ENCODE assay signal across 20 cellular contexts in the genomic region with DNA sequence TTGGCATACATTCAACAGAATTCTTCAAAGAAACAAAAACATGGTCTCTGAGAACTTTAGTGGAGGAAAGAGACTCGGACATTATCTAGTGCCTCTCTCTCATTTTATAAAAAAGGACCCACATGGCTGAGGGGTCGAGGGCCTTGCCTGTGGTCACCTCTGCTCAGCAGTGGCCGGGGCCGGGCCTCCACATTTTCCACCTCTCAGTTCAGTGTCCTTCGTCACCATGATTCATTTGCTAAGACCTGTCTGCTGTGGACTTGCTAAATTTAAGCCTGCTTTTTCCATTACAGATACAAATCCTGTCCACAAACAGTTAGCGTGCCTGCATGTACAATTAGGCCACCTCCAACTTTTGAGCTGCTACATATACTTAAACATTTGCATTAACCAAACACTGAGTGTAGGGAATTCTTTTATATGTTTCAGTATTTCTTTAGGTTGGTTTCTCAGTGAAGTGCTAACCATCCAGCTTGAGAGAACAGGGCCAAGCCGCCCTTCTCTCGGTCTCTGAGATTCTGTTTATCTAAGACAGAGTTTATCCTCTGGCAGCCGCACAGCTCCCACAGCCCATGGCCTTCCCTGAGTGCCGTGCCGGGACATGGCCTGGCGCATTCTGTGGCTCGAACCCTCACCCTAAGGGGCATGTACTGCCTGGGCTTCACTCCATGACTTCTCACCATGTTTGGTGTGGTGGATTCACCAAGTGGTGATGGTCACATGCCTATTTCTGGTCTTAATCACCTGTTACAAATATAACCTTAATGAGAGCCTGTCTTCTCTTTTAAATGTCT. TPM values are rescaled to one million over a fixed set of nuclear protein-coding genes. Genes with fewer than 3 reads are reported as not detected.
DNase-seq lines count a peak whose midpoint lies in the region; ATAC-seq and TF ChIP-seq lines count a peak whose summit lies in the region.
"Had no signal": no experiment of that assay in that cellular context is flagged by ENCODE, and none has a peak within 500 bp of the region (broad histone marks: within the 10 kb centered on the region; RNA-seq: fewer than 3 reads in every experiment).

No MANE protein-coding gene starts in this region.

- H3K27me3 Mint-ChIP-seq in natural killer cell (ENCODE audit: low read depth in 2 of 2), result no peaks in the 10 kb centered on the region
- H3K27me3 Mint-ChIP-seq: activated CD4-positive, alpha-beta T cell treated with anti-CD3 and anti-CD28 coated beads, Interleukin-2, amount 10 ng/mL, durations not matched to agents 24 days and 14 days; activated naive CD8-positive, alpha-beta T cell treated with anti-CD3 and anti-CD28 coated beads for 36 hours had no signal

- peaks cover 34 to 41% of the 10 kb centered on the region in 2 donors for H3K4me1 Mint-ChIP-seq in natural killer cell
- H3K4me1 Mint-ChIP-seq: H9 had no signal

- peaks cover 13 to 49% (median 16%) of the 10 kb centered on the region in 3 donors for H3K36me3 ChIP-seq in esophagus squamous epithelium
- peaks cover 14 to 17% of the 10 kb centered on the region in 2 donors for H3K36me3 ChIP-seq in thyroid gland
- H3K36me3 ChIP-seq: cardiac muscle cell, uterus had no signal

- TF ChIP-seq CTCF in esophagus squamous epithelium (IDR thresholded peaks at IDR 0.05) (no peak), natural killer cell (IDR thresholded peaks at IDR 0.05) (no peak), thyroid gland (IDR thresholded peaks at IDR 0.05) (no peak)

- no peaks in the 10 kb centered on the region for H3K9me3 ChIP-seq in esophagus squamous epithelium
- H3K9me3 ChIP-seq in thyroid gland, result no peaks in the 10 kb centered on the region
- H3K9me3 ChIP-seq: A549, uterus had no signal

- peak in 1 of 2 donors; percentile 16 for DNase-seq in activated naive CD4-positive, alpha-beta T cell treated with anti-CD3 and anti-CD28 coated beads, Interleukin-2, amount 50 U/mL, for 72 hours (ENCODE audit: low spot score in 2 of 2)
- DNase-seq in activated naive CD4-positive, alpha-beta T cell treated with Interleukin-2 at 50 U/mL for 16 hours, result no peak
- DNase-seq in esophagus squamous epithelium (lab: John Stamatoyannopoulos, UW) (no peak), natural killer cell (no peak), thyroid gland (peak; percentile 68 to 75), NCI-H748 treated with DMSO at 0.1 percent for 48 hours (lab: John Stamatoyannopoulos, UW) (no peak), HK-2 (ENCODE audit: unreplicated experiment) (no peak)
- DNase-seq in stimulated activated CD4-positive, alpha-beta T cell treated with anti-CD3 and anti-CD28 coated beads, Interleukin-15, amount 100 ng/mL, for 24 hours, result no peak
- DNase-seq: activated CD4-positive, alpha-beta T cell treated with anti-CD3 and anti-CD28 coated beads, Interleukin-2, amount 10 ng/mL, durations not matched to agents 24 days and 14 days; activated naive CD8-positive, alpha-beta T cell treated with anti-CD3 and anti-CD28 coated beads for 36 hours; activated T-cell treated with anti-CD3 and anti-CD28 coated beads for 4 hours; effector CD4-positive, alpha-beta T cell; H9; NCI-H1105; stimulated activated naive CD4-positive, alpha-beta T cell; uterus had no signal

- H3K4me1 ChIP-seq in esophagus squamous epithelium, result peaks cover 11 to 50% (median 33%) of the 10 kb centered on the region in 3 donors
- peaks cover 31 to 37% of the 10 kb centered on the region in 2 donors for H3K4me1 ChIP-seq in thyroid gland
- H3K4me1 ChIP-seq: uterus had no signal

- H3K27me3 ChIP-seq in esophagus squamous epithelium (no peaks in the 10 kb centered on the region), thyroid gland (no peaks in the 10 kb centered on the region)
- H3K27me3 ChIP-seq: cardiac muscle cell, uterus had no signal

- WGBS in esophagus squamous epithelium, 2 donors, result 70 to 77% methylated on average over 13 of the region's 13 CpGs
- WGBS in thyroid gland, 2 donors, result 32 to 55% methylated on average over 13 of the region's 13 CpGs

- intact Hi-C loops in esophagus squamous epithelium (cut with DNase I), result no loop called here
- intact Hi-C loops in natural killer cell (cut with micrococcal nuclease), result no loop called here
- intact Hi-C loops in thyroid gland (cut with DNase I), result no loop called here

- peak overlapping the region; percentile 70 to 93 for H3K27ac Mint-ChIP-seq in activated naive CD4-positive, alpha-beta T cell treated with anti-CD3 and anti-CD28 coated beads, Interleukin-2, amount 50 U/mL, for 72 hours
- H3K27ac Mint-ChIP-seq in natural killer cell, result peak overlapping the region; percentile 4 to 85
- H3K27ac Mint-ChIP-seq: activated CD4-positive, alpha-beta T cell treated with anti-CD3 and anti-CD28 coated beads, Interleukin-2, amount 10 ng/mL, durations not matched to agents 24 days and 14 days had no signal

- H3K27ac ChIP-seq in esophagus squamous epithelium, result peak overlapping the region; percentile 58 to 81 (median 77)
- H3K27ac ChIP-seq in thyroid gland, result peak overlapping the region; percentile 53 to 72 (median 71)
- H3K27ac ChIP-seq: A549, cardiac muscle cell, KMS-11 had no signal

- H3K4me3 Mint-ChIP-seq in natural killer cell, result no peak overlapping the region
- H3K4me3 Mint-ChIP-seq: activated CD4-positive, alpha-beta T cell treated with anti-CD3 and anti-CD28 coated beads, Interleukin-2, amount 10 ng/mL, durations not matched to agents 24 days and 14 days; activated naive CD8-positive, alpha-beta T cell treated with anti-CD3 and anti-CD28 coated beads for 36 hours; CD14-positive monocyte; H9 had no signal

- ATAC-seq in activated naive CD4-positive, alpha-beta T cell treated with anti-CD3 and anti-CD28 coated beads, Interleukin-2, amount 50 U/mL, for 72 hours, result no peak
- no peak for ATAC-seq in natural killer cell
- ATAC-seq: A549 had no signal

- no peaks in the 10 kb centered on the region for H3K9me3 Mint-ChIP-seq in activated naive CD4-positive, alpha-beta T cell treated with anti-CD3 and anti-CD28 coated beads, Interleukin-2, amount 50 U/mL, for 72 hours
- H3K9me3 Mint-ChIP-seq in natural killer cell, result no peaks in the 10 kb centered on the region
- H3K9me3 Mint-ChIP-seq: activated CD4-positive, alpha-beta T cell treated with anti-CD3 and anti-CD28 coated beads, Interleukin-2, amount 10 ng/mL, durations not matched to agents 24 days and 14 days; activated naive CD8-positive, alpha-beta T cell treated with anti-CD3 and anti-CD28 coated beads for 36 hours; CD14-positive monocyte; H9 had no signal

- TF ChIP-seq POLR2A in esophagus squamous epithelium (IDR thresholded peaks at IDR 0.05) (no peak), thyroid gland (IDR thresholded peaks at IDR 0.05) (no peak)

- no peaks in the 10 kb centered on the region for H3K36me3 Mint-ChIP-seq in activated naive CD4-positive, alpha-beta T cell treated with anti-CD3 and anti-CD28 coated beads, Interleukin-2, amount 50 U/mL, for 72 hours
- H3K36me3 Mint-ChIP-seq in natural killer cell, result peaks cover 12% of the 10 kb centered on the region

- H3K4me3 ChIP-seq in esophagus squamous epithelium (no peak overlapping the region), thyroid gland (replicated peaks in 1 of 3) (no peak overlapping the region)
- H3K4me3 ChIP-seq: A549, cardiac muscle cell, uterus had no signal

RNA-seq across cellular contexts. Expression of a gene that starts 46.2 kb away (rescaled TPM):
- total RNA-seq in activated naive CD4-positive, alpha-beta T cell treated with anti-CD3 and anti-CD28 coated beads, Interleukin-2, amount 50 U/mL, for 72 hours, result 10 to 100 TPM; 25.0 to 30.3 TPM
- total RNA-seq in esophagus squamous epithelium (10 to 100 TPM; 15.5 to 37.8 (median 19.4) TPM), natural killer cell (10 to 100 TPM; 27.4 to 39.6 (median 36.1) TPM), thyroid gland (10 to 100 TPM; 51.5 to 68.3 (median 55.1) TPM)

RNA-seq across cellular contexts. Expression of a gene that starts 46.3 kb away (rescaled TPM):
- 10 to 100 TPM; 21.6 to 23.8 TPM for total RNA-seq in activated naive CD4-positive, alpha-beta T cell treated with anti-CD3 and anti-CD28 coated beads, Interleukin-2, amount 50 U/mL, for 72 hours
- total RNA-seq in esophagus squamous epithelium (10 to 100 TPM; 18.3 to 49.4 (median 36.3) TPM), natural killer cell (10 to 100 TPM; 30.8 to 40.5 (median 32.1) TPM), thyroid gland (10 to 100 TPM; 75.3 to 86.1 (median 81.9) TPM)

Comparison
In these comparisons a context has a peak if more than half of its experiments do, and no peak if none do; other contexts are left out.
1. DNase-seq: peak in thyroid gland (2 of 2); none in activated naive CD4-positive, alpha-beta T cell treated with Interleukin-2 at 50 U/mL for 16 hours (single experiment), esophagus squamous epithelium (single experiment), natural killer cell (single experiment), NCI-H748 treated with DMSO at 0.1 percent for 48 hours (single experiment), stimulated activated CD4-positive, alpha-beta T cell treated with anti-CD3 and anti-CD28 coated beads, Interleukin-15, amount 100 ng/mL, for 24 hours (single experiment) and HK-2 (single experiment).